8 cellular contexts compared by ENCODE assay signal in the genomic region with DNA sequence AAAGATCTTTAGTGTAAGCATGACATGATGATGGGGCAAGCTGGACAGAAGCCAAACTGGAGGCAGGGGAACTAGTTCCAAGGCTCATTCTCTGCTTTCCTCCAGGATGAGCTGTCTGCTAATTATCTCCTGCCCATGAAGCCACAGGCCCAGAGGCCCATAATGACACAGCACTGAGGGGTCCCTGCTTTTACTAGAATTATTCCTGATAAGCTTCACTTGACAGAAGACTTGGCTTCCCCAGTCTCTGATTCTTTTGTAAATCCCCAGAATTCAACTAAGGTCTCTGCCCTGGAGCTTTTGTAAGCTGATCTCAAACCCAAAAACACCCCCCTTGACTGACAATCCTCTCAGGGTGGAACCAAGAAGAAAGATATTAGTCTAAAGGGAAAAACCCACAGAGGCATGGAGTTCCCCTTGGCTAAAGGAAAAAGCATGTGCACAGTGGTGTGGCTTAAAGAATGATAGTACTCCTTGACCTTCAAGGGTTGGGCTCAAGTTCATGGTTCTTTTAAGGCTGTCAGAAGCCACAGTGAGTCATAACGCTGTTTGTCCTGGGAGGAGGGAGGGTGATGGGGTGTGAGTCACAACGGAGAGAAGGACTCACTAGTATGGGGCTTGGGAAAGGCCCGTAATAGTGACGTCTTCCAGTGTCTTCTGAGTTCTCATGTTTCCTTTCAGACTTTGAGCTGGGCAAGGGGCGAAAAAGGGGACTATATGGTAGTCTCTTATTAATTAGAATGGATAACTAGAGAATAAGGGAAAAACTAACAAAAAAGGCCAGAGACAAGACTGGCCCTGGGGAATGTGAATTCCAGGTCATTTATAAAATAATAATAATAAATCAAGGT.
DNase-seq lines count a peak whose midpoint lies in the region; ATAC-seq, FAIRE-seq and TF ChIP-seq lines count a peak whose summit lies in the region.

No MANE protein-coding gene starts in this region.

- H3K9me3 Mint-ChIP-seq in activated CD4-positive, alpha-beta T cell treated with anti-CD3 and anti-CD28 coated beads for 36 hours (ENCODE audit: low read depth): peaks cover 6% of the 10 kb centered on the region
- H3K9me3 Mint-ChIP-seq in nephron progenitor cell: no peaks in the 10 kb centered on the region

- CTCF ChIA-PET in activated CD4-positive, alpha-beta T cell treated with anti-CD3 and anti-CD28 coated beads for 36 hours (lab: Charles Lee): interaction anchor here (0.6 to 1.0 kb wide), 4 partner anchors 10 to 910 kb away, joined by 3 to 4 read pairs (median 3); no protein-coding TSS in a partner anchor

- peaks cover 3% of the 10 kb centered on the region for H3K36me3 Mint-ChIP-seq in activated CD4-positive, alpha-beta T cell treated with anti-CD3 and anti-CD28 coated beads for 36 hours (ENCODE audit: low read depth)
- no peaks in the 10 kb centered on the region for H3K36me3 Mint-ChIP-seq in nephron progenitor cell (ENCODE audit: low read depth)

- H3K4me2 ChIP-seq in osteoblast (ENCODE audit: insufficient read depth, low read length): peak overlapping the region; percentile 51

- H3K4me1 ChIP-seq in SJCRH30: no peaks in the 10 kb centered on the region
- peaks cover 30% of the 10 kb centered on the region for H3K4me1 ChIP-seq in osteoblast (ENCODE audit: insufficient read depth, low read length)
- peaks cover 2 to 3% of the 10 kb centered on the region in 2 donors for H3K4me1 ChIP-seq in aorta (ENCODE audit: control insufficient read depth in 1 of 2, insufficient read depth in 2 of 2, low read length in 2 of 2)

- H3K9me3 ChIP-seq in SJCRH30 (replicated peaks) (no peaks in the 10 kb centered on the region), osteoblast (ENCODE audit: low read depth, low read length) (no peaks in the 10 kb centered on the region), aorta (ENCODE audit: control insufficient read depth, low read length) (peaks cover 2% of the 10 kb centered on the region)

- POLR2A ChIA-PET in activated CD4-positive, alpha-beta T cell treated with anti-CD3 and anti-CD28 coated beads for 36 hours (lab: Charles Lee): interaction anchor here (0.7 to 1.4 kb wide), 2 partner anchors 66 to 114 kb away, joined by 3 read pairs; no protein-coding TSS in a partner anchor

- TF ChIP-seq CTCF in bronchial epithelial cell (IDR thresholded peaks at IDR 0.05; ENCODE audit: insufficient read depth, low read length, severe bottlenecking) (no peak), osteoblast (IDR thresholded peaks at IDR 0.05; ENCODE audit: extremely low read depth, low read depth, low read length) (no peak), nephron progenitor cell (IDR thresholded peaks at IDR 0.05) (no peak)

- H4K20me1 ChIP-seq in osteoblast (ENCODE audit: insufficient read depth, low read length): no peaks in the 10 kb centered on the region

- H3K4me3 ChIP-seq in SJCRH30 (no peak overlapping the region), bronchial epithelial cell (ENCODE audit: low read depth, low read length) (no peak overlapping the region), osteoblast (ENCODE audit: insufficient read depth, low read length) (peak overlapping the region; percentile 7), aorta (ENCODE audit: low read length in 2 of 2) (no peak overlapping the region)

- ATAC-seq in activated CD4-positive, alpha-beta T cell treated with anti-CD3 and anti-CD28 coated beads for 36 hours: peak; percentile 94
- ATAC-seq in HG03039 (IDR thresholded peaks at IDR 0.05; ENCODE audit: unreplicated experiment) (peak; percentile 97), aorta (ENCODE audit: low FRiP score) (peak; percentile 80)

- H3K79me2 ChIP-seq in osteoblast (ENCODE audit: insufficient read depth, low read length): no peaks in the 10 kb centered on the region

- H3K4me3 Mint-ChIP-seq in activated CD4-positive, alpha-beta T cell treated with anti-CD3 and anti-CD28 coated beads for 36 hours: peak overlapping the region; percentile 3
- no peak overlapping the region for H3K4me3 Mint-ChIP-seq in nephron progenitor cell

- peak; percentile 95 for FAIRE-seq in bronchial epithelial cell (lab: Jason Lieb, UNC)

- H3K36me3 ChIP-seq in SJCRH30: no peaks in the 10 kb centered on the region
- no peaks in the 10 kb centered on the region for H3K36me3 ChIP-seq in bronchial epithelial cell (ENCODE audit: control insufficient read depth, insufficient read depth, low read length)
- no peaks in the 10 kb centered on the region for H3K36me3 ChIP-seq in osteoblast (ENCODE audit: insufficient read depth, low read length)
- H3K36me3 ChIP-seq in aorta (ENCODE audit: control insufficient read depth in 1 of 2, insufficient read depth in 2 of 2, low read length in 1 of 2): no peaks in the 10 kb centered on the region

- H3K27me3 Mint-ChIP-seq in activated CD4-positive, alpha-beta T cell treated with anti-CD3 and anti-CD28 coated beads for 36 hours: peaks cover 19% of the 10 kb centered on the region
- peaks cover 9% of the 10 kb centered on the region for H3K27me3 Mint-ChIP-seq in nephron progenitor cell (ENCODE audit: low read depth, poor library complexity)

- H3K27ac ChIP-seq in SJCRH30 (no peak overlapping the region), osteoblast (ENCODE audit: low read depth, low read length) (peak overlapping the region; percentile 96), aorta (ENCODE audit: low read depth in 1 of 2, low read length in 2 of 2) (peak overlapping the region in 1 of 2 donors; percentile 56)

- H3K4me1 Mint-ChIP-seq in activated CD4-positive, alpha-beta T cell treated with anti-CD3 and anti-CD28 coated beads for 36 hours: peaks cover 28% of the 10 kb centered on the region
- peaks cover 8% of the 10 kb centered on the region for H3K4me1 Mint-ChIP-seq in nephron progenitor cell

- DNase-seq in activated CD4-positive, alpha-beta T cell treated with anti-CD3 and anti-CD28 coated beads for 36 hours: peak; percentile 86
- no peak for DNase-seq in activated CD4-positive, alpha-beta T cell treated with anti-CD3 and anti-CD28 coated beads for 1 hour
- DNase-seq in SJCRH30: peak; percentile 42
- DNase-seq in bronchial epithelial cell (ENCODE audit: low read depth): peak; percentile 99
- DNase-seq in osteoblast (ENCODE audit: insufficient read length, low spot score, missing footprints): peak; percentile 96
- DNase-seq in aorta: peak; percentile 78 to 84
- DNase-seq in nephron progenitor cell: no peak

- intact Hi-C loops in activated CD4-positive, alpha-beta T cell treated with anti-CD3 and anti-CD28 coated beads for 36 hours (cut with DNase I, micrococcal nuclease): loop anchor here (1.0 to 10.0 kb wide), 9 partner anchors 66 to 1199 kb away; a partner anchor contains a TSS
- intact Hi-C loops in aorta (cut with DNase I): loop anchor here in 1 of 2 donors (10.0 kb wide), 2 partner anchors 58 to 148 kb away; a partner anchor contains a TSS

- no peak overlapping the region for H2AFZ ChIP-seq in osteoblast (ENCODE audit: low read length)

- H3K27me3 ChIP-seq in SJCRH30: no peaks in the 10 kb centered on the region
- no peaks in the 10 kb centered on the region for H3K27me3 ChIP-seq in bronchial epithelial cell (ENCODE audit: control insufficient read depth, insufficient read depth, low read length)
- no peaks in the 10 kb centered on the region for H3K27me3 ChIP-seq in osteoblast (ENCODE audit: insufficient read depth, low read length)
- no peaks in the 10 kb centered on the region for H3K27me3 ChIP-seq in aorta (ENCODE audit: control insufficient read depth in 1 of 2, insufficient read depth in 2 of 2, low read length in 1 of 2)

- H3K27ac Mint-ChIP-seq in activated CD4-positive, alpha-beta T cell treated with anti-CD3 and anti-CD28 coated beads for 36 hours: peak overlapping the region; percentile 89
- no peak overlapping the region for H3K27ac Mint-ChIP-seq in nephron progenitor cell

- WGBS in aorta, 2 donors: 34 to 39% methylated on average over 5 of the region's 5 CpGs

Comparison
In these comparisons a context has a peak if more than half of its experiments do, and no peak if none do; other contexts are left out.
1. DNase-seq: peak in activated CD4-positive, alpha-beta T cell treated with anti-CD3 and anti-CD28 coated beads for 36 hours (single experiment), SJCRH30 (2 of 2), bronchial epithelial cell (single experiment), osteoblast (single experiment) and aorta (2 of 2); none in activated CD4-positive, alpha-beta T cell treated with anti-CD3 and anti-CD28 coated beads for 1 hour (single experiment) and nephron progenitor cell (single experiment).
2. Peak in every context shown above with its lines, with median percentiles within 50 percentile points of each other: ATAC-seq.